In the genomic region with DNA sequence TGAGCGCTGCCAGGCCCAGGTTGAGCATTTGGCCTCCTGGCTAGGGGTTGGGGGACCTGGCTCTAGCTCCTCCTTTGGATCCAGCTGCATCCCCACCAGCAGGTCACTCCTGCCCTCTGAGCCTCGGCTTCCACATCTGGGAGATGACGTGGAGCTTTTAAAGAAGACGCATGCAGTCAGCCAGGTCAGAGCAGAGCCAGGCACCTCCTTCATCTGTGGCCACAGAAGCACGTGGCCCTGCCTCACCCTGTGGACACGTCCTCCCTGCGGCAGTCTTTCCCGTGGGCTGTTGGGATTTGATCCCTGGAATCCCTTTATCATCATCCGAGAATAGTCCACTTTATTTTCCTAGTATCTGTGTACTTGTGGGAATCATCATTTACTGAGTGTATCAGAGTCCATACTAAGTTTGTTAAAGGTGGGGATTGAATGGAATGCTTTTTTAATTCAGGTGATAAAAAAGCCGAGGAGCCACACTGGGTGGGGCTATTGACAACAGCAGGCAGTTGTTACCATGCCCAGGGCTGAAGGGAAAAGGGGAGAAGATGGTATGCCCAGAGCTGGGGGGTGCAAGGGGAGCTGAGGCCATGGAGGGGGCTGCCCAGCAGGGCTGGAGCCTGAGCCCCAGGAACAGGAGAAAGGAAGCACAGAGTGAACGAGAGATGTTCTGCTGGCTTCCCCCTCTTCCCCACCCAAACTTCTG, we compare ENCODE assay signal across 25 cellular contexts.
"Had no signal": no experiment of that assay in that cellular context is flagged by ENCODE, and none has a peak within 500 bp of the region (broad histone marks: within the 10 kb centered on the region; RNA-seq: fewer than 3 reads in every experiment).

No MANE protein-coding gene starts in this region.

- H3K27ac ChIP-seq: brain microvascular endothelial cell, cardiac muscle cell, SJSA1 had no signal

- H3K4me1 ChIP-seq: SJSA1 had no signal

- H3K27me3 Mint-ChIP-seq: activated B cell treated with CpG ODN at 0.5 μM for 24 hours; activated CD4-positive, alpha-beta T cell treated with anti-CD3 and anti-CD28 coated beads, Interleukin-2, amount 10 ng/mL, durations not matched to agents 24 days and 14 days; activated CD8-positive, alpha-beta memory T cell treated with anti-CD3 and anti-CD28 coated beads, Interleukin-2, amount 10 ng/mL, durations not matched to agents 7 days and 5 days; activated naive CD8-positive, alpha-beta T cell; activated T-cell treated with anti-CD3 and anti-CD28 coated beads, Interleukin-2, amount 50 U/mL, for 24 hours; T-helper 17 cell had no signal

- H3K4me3 ChIP-seq: cardiac muscle cell, MG63, SJSA1 had no signal

- DNase-seq: activated B cell treated with CpG ODN at 0.5 μM for 24 hours; activated CD4-positive, alpha-beta T cell treated with anti-CD3 and anti-CD28 coated beads for 1 hour; activated CD4-positive, alpha-beta T cell treated with anti-CD3 and anti-CD28 coated beads, Interleukin-2, amount 10 ng/mL, durations not matched to agents 24 days and 14 days; activated CD4-positive, alpha-beta T cell treated with anti-CD3 and anti-CD28 coated beads, Interleukin-2, amount 50 U/mL, for 48 hours; activated CD8-positive, alpha-beta memory T cell treated with anti-CD3 and anti-CD28 coated beads, Interleukin-2, amount 10 ng/mL, durations not matched to agents 7 days and 5 days; activated effector memory CD4-positive, alpha-beta T cell treated with anti-CD3 and anti-CD28 coated beads, Interleukin-2, amount 50 U/mL, for 16 hours; activated naive CD4-positive, alpha-beta T cell treated with Interleukin-2 at 50 U/mL for 16 hours; activated T-cell treated with anti-CD3 and anti-CD28 coated beads, Interleukin-2, amount 50 U/mL, for 24 hours; amygdala; brain microvascular endothelial cell; MG63; NCI-H1105; NCI-H1436; NCI-H1694 treated with DMSO at 0.1 percent for 48 hours; NCI-H2081; NCI-H446; NCI-H524; SHP77; T-helper 17 cell; T-helper 9 cell had no signal

- H3K36me3 Mint-ChIP-seq: activated CD8-positive, alpha-beta memory T cell treated with anti-CD3 and anti-CD28 coated beads, Interleukin-2, amount 10 ng/mL, durations not matched to agents 7 days and 5 days; activated naive CD8-positive, alpha-beta T cell had no signal

- H3K36me3 ChIP-seq: MG63, SJSA1 had no signal

- H3K9me3 ChIP-seq: MG63, SJSA1 had no signal

- FAIRE-seq: RCC 7860 had no signal

- H3K9me3 Mint-ChIP-seq: activated B cell treated with CpG ODN at 0.5 μM for 24 hours had no signal

- H3K4me3 Mint-ChIP-seq: activated B cell treated with CpG ODN at 0.5 μM for 24 hours; activated CD4-positive, alpha-beta T cell treated with anti-CD3 and anti-CD28 coated beads, Interleukin-2, amount 10 ng/mL, durations not matched to agents 24 days and 14 days; activated CD8-positive, alpha-beta memory T cell treated with anti-CD3 and anti-CD28 coated beads, Interleukin-2, amount 10 ng/mL, durations not matched to agents 7 days and 5 days; activated naive CD8-positive, alpha-beta T cell; activated T-cell treated with anti-CD3 and anti-CD28 coated beads, Interleukin-2, amount 50 U/mL, for 24 hours; T-helper 17 cell had no signal

- H3K4me1 Mint-ChIP-seq: activated B cell treated with CpG ODN at 0.5 μM for 24 hours; activated CD4-positive, alpha-beta T cell treated with anti-CD3 and anti-CD28 coated beads, Interleukin-2, amount 10 ng/mL, durations not matched to agents 24 days and 14 days; activated CD8-positive, alpha-beta memory T cell treated with anti-CD3 and anti-CD28 coated beads, Interleukin-2, amount 10 ng/mL, durations not matched to agents 7 days and 5 days; T-helper 17 cell had no signal

- H3K27ac Mint-ChIP-seq: activated B cell treated with CpG ODN at 0.5 μM for 24 hours; activated CD4-positive, alpha-beta T cell treated with anti-CD3 and anti-CD28 coated beads, Interleukin-2, amount 10 ng/mL, durations not matched to agents 24 days and 14 days; activated CD8-positive, alpha-beta memory T cell treated with anti-CD3 and anti-CD28 coated beads, Interleukin-2, amount 10 ng/mL, durations not matched to agents 7 days and 5 days; activated naive CD8-positive, alpha-beta T cell; activated T-cell treated with anti-CD3 and anti-CD28 coated beads, Interleukin-2, amount 50 U/mL, for 24 hours; T-helper 17 cell had no signal

- H3K27me3 ChIP-seq: brain microvascular endothelial cell, cardiac muscle cell, MG63, SJSA1 had no signal

- ATAC-seq: activated CD8-positive, alpha-beta memory T cell treated with anti-CD3 and anti-CD28 coated beads, Interleukin-2, amount 10 ng/mL, durations not matched to agents 7 days and 5 days; SK-N-SH treated with all-trans-retinoic acid at 6 μM for 48 hours; T-helper 17 cell had no signal
